17 cellular contexts compared by ENCODE assay signal in the genomic region with DNA sequence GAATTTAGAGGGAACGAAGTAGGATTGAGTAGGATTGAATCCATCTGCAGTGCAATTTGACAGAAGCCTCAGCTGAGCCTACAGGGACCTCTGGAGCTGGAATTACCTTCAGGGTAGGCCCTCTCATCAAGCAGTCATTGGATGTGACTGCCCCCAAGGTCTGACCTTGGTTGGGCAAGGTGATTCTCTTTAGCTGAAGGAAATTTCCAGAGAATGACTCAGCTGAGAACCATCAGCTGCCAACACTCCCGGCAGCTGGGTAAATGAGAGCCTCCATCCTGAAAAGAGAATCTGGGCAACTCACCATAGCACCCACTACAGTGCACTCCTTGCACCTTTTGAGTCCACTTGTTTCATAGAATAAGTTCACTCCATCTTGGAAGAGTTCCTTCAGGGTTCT.
DNase-seq lines count a peak whose midpoint lies in the region; ATAC-seq and TF ChIP-seq lines count a peak whose summit lies in the region.
"Had no signal": no experiment of that assay in that cellular context is flagged by ENCODE, and none has a peak within 500 bp of the region (broad histone marks: within the 10 kb centered on the region; RNA-seq: fewer than 3 reads in every experiment).

No MANE protein-coding gene starts in this region.

- no peaks in the 10 kb centered on the region for H3K36me3 ChIP-seq in RWPE2 (ENCODE audit: low read depth)
- H3K36me3 ChIP-seq in osteoblast (ENCODE audit: insufficient read depth, low read length): no peaks in the 10 kb centered on the region
- H3K36me3 ChIP-seq in BE2C: no peaks in the 10 kb centered on the region
- H3K36me3 ChIP-seq: BLaER1 treated with 17β-estradiol and CSF1 and Interleukin-3, amounts not matched to agents 10 nM and 100 nM; left ventricle myocardium inferior had no signal

- DNase-seq in H4 (ENCODE audit: low spot score) (peak; percentile 28), RWPE2 (ENCODE audit: low spot score) (no peak), epithelial cell of esophagus (ENCODE audit: low read depth) (peak; percentile 81), osteoblast (ENCODE audit: insufficient read length, low spot score, missing footprints) (peak; percentile 80), BE2C (no peak), NCI-H2081 (lab: John Stamatoyannopoulos, UW) (no peak), HuH-7 (ENCODE audit: low spot score) (no peak)
- no peak for DNase-seq in activated CD8-positive, alpha-beta memory T cell treated with anti-CD3 and anti-CD28 coated beads for 24 hours
- DNase-seq: activated naive CD4-positive, alpha-beta T cell treated with Interleukin-2 at 50 U/mL for 16 hours; DND-41; endodermal cell; hippocampal formation; left ventricle myocardium inferior; naive thymus-derived CD8-positive, alpha-beta T cell; NCI-H1105 had no signal

- H3K79me2 ChIP-seq in osteoblast (ENCODE audit: insufficient read depth, low read length): no peaks in the 10 kb centered on the region

- H3K4me3 ChIP-seq in RWPE2 (ENCODE audit: severe bottlenecking) (no peak overlapping the region), epithelial cell of esophagus (ENCODE audit: low read length) (no peak overlapping the region), osteoblast (ENCODE audit: insufficient read depth, low read length) (no peak overlapping the region), BE2C (ENCODE audit: low read depth, low read length) (no peak overlapping the region)
- H3K4me3 ChIP-seq: BLaER1 treated with 17β-estradiol and CSF1 and Interleukin-3, amounts not matched to agents 10 nM and 100 nM; left ventricle myocardium inferior; SK-N-MC had no signal

- H3K27ac ChIP-seq in RWPE2 (ENCODE audit: poor library complexity, severe bottlenecking): peak overlapping the region; percentile 49
- H3K27ac ChIP-seq in osteoblast (ENCODE audit: low read depth, low read length): no peak overlapping the region
- H3K27ac ChIP-seq: BLaER1 treated with 17β-estradiol and CSF1 and Interleukin-3, amounts not matched to agents 10 nM and 100 nM; left ventricle myocardium inferior; SK-N-MC had no signal

- H3K27me3 ChIP-seq in RWPE2 (ENCODE audit: insufficient read depth, poor library complexity, severe bottlenecking) (no peaks in the 10 kb centered on the region), osteoblast (ENCODE audit: insufficient read depth, low read length) (no peaks in the 10 kb centered on the region), BE2C (no peaks in the 10 kb centered on the region)
- H3K27me3 ChIP-seq: BLaER1 treated with 17β-estradiol and CSF1 and Interleukin-3, amounts not matched to agents 10 nM and 100 nM had no signal

- ATAC-seq in RWPE2 (ENCODE audit: low read depth): peak; percentile 68
- ATAC-seq: naive thymus-derived CD8-positive, alpha-beta T cell had no signal

- H3K4me2 ChIP-seq in osteoblast (ENCODE audit: insufficient read depth, low read length): no peak overlapping the region

- TF ChIP-seq CTCF in RWPE2 (IDR thresholded peaks at IDR 0.05; ENCODE audit: poor library complexity, severe bottlenecking): no peak
- TF ChIP-seq CTCF in epithelial cell of esophagus (IDR thresholded peaks at IDR 0.05; ENCODE audit: insufficient read depth, low read depth, low read length, missing control alignments): no peak
- TF ChIP-seq CTCF in osteoblast (IDR thresholded peaks at IDR 0.05; ENCODE audit: extremely low read depth, low read depth, low read length): no peak
- TF ChIP-seq CTCF in BE2C (IDR thresholded peaks at IDR 0.05; ENCODE audit: low read depth, low read length): no peak

- peaks cover 15% of the 10 kb centered on the region for H3K4me1 ChIP-seq in RWPE2 (ENCODE audit: insufficient read depth, poor library complexity, severe bottlenecking)
- H3K4me1 ChIP-seq in osteoblast (ENCODE audit: insufficient read depth, low read length): peaks cover 10% of the 10 kb centered on the region
- H3K4me1 ChIP-seq in BE2C: 0 out of 2 replicates have a peak, but pooled peaks cover 5% of the 10 kb centered on the region
- H3K4me1 ChIP-seq: left ventricle myocardium inferior had no signal

- H3K9me3 ChIP-seq in RWPE2 (ENCODE audit: severe bottlenecking): no peaks in the 10 kb centered on the region
- H3K9me3 ChIP-seq in osteoblast (ENCODE audit: low read depth, low read length): peaks cover 4% of the 10 kb centered on the region
- H3K9me3 ChIP-seq in BE2C: no peaks in the 10 kb centered on the region

- no peak overlapping the region for H2AFZ ChIP-seq in osteoblast (ENCODE audit: low read length)

- H4K20me1 ChIP-seq in osteoblast (ENCODE audit: insufficient read depth, low read length): no peaks in the 10 kb centered on the region
- H4K20me1 ChIP-seq: BLaER1 treated with 17β-estradiol and CSF1 and Interleukin-3, amounts not matched to agents 10 nM and 100 nM had no signal

Comparison
In these comparisons a context has a peak if more than half of its experiments do, and no peak if none do; other contexts are left out.
1. DNase-seq: peak in H4 (single experiment), epithelial cell of esophagus (single experiment) and osteoblast (single experiment); none in RWPE2 (single experiment), BE2C (single experiment), NCI-H2081 (0 of 2), HuH-7 (single experiment) and activated CD8-positive, alpha-beta memory T cell treated with anti-CD3 and anti-CD28 coated beads for 24 hours (single experiment).